Comparison of ENCODE assay signal across 18 cellular contexts in the genomic region with DNA sequence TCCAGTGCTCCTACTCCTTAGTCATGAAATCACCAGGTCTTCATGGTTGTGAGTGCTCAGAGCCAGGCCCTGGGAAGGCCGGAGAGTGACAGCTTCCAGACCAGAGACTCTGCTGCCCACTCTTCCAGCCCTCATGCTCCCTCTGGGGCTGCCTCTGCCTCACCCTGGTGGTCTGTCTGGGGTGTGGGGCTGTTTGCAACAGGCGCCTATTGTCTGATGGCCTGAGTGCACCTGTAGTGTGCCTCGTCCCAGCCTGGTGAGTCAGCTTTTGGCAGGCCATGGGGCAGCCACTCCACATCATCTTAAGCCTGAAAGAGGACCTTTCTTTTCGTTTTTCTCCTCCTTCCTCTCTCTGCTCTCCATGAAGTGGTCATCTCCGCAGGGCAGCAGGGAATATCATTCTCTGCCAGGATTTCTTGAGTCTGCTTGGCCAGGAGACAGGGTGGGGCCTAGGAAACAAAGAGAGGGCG.
DNase-seq lines count a peak whose midpoint lies in the region; ATAC-seq and TF ChIP-seq lines count a peak whose summit lies in the region.
"Had no signal": no experiment of that assay in that cellular context is flagged by ENCODE, and none has a peak within 500 bp of the region (broad histone marks: within the 10 kb centered on the region; RNA-seq: fewer than 3 reads in every experiment).

No MANE protein-coding gene starts in this region.

- no peak overlapping the region for H3K9ac ChIP-seq in neural progenitor cell
- H3K9ac ChIP-seq: KMS-11 had no signal

- POLR2A ChIA-PET in MCF 10A (lab: Yijun Ruan, JAX), result interaction anchor here (0.6 kb wide), 1 partner anchor 256 kb away, joined by 3 read pairs; no protein-coding TSS in a partner anchor

- H3K36me3 ChIP-seq in neural progenitor cell (no peaks in the 10 kb centered on the region), ovary (no peaks in the 10 kb centered on the region)

- no peak for TF ChIP-seq POLR2A in ovary (IDR thresholded peaks at IDR 0.05)

- no peak overlapping the region for H3K4me3 ChIP-seq in neural progenitor cell
- no peak overlapping the region for H3K4me3 ChIP-seq in ovary
- H3K4me3 ChIP-seq in coronary artery, result no peak overlapping the region

- no peak overlapping the region for H3K4me2 ChIP-seq in neural progenitor cell
- H3K4me2 ChIP-seq: KMS-11 had no signal

- H3K4me3 Mint-ChIP-seq in MCF 10A (ENCODE audit: unreplicated experiment), result no peak overlapping the region
- no peak overlapping the region for H3K4me3 Mint-ChIP-seq in neural progenitor cell
- H3K4me3 Mint-ChIP-seq in immature natural killer cell, result no peak overlapping the region
- H3K4me3 Mint-ChIP-seq: activated CD4-positive, alpha-beta T cell treated with anti-CD3 and anti-CD28 coated beads, Interleukin-2, amount 10 ng/mL, durations not matched to agents 7 days and 5 days; stimulated activated naive CD8-positive, alpha-beta T cell treated with anti-CD3 and anti-CD28 coated beads, Interleukin-15, Interleukin-2, amounts not matched to agents 100 ng/mL and 50 ng/mL, for 24 hours had no signal

- H3K4me1 ChIP-seq in neural progenitor cell, result peaks cover 14% of the 10 kb centered on the region
- H3K4me1 ChIP-seq in ovary (ENCODE audit: insufficient read depth), result no peaks in the 10 kb centered on the region

- DNase-seq in A172 (ENCODE audit: low spot score) (peak; percentile 64), Daoy (ENCODE audit: low read depth) (peak; percentile 35), MCF 10A (ENCODE audit: unreplicated experiment) (peak; percentile 11), neural progenitor cell (ENCODE audit: low spot score) (no peak), immature natural killer cell (no peak), ovary (no peak), coronary artery (ENCODE audit: low spot score) (no peak)
- DNase-seq: activated CD4-positive, alpha-beta T cell treated with anti-CD3 and anti-CD28 coated beads, Interleukin-2, amount 10 ng/mL, durations not matched to agents 7 days and 5 days; activated gamma-delta T cell treated with Interleukin-2 at 50 U/mL for 16 hours; NCI-H1105; NCI-H2171; NCI-H774; right cardiac atrium; stimulated activated CD4-positive, alpha-beta T cell treated with anti-CD3 and anti-CD28 coated beads, Interleukin-1b, Interleukin-23, amount 100 ng/mL, for 48 hours had no signal

- H4K20me1 ChIP-seq in neural progenitor cell (ENCODE audit: low read depth), result no peaks in the 10 kb centered on the region

- peaks cover 6% of the 10 kb centered on the region for H3F3A ChIP-seq in neural progenitor cell (ENCODE audit: low read depth)

- WGBS in ovary, 3 donors, result 75 to 87% (median 83%) methylated on average over 6 of the region's 6 CpGs

- H3K36me3 Mint-ChIP-seq in MCF 10A (ENCODE audit: insufficient read depth, unreplicated experiment), result no peaks in the 10 kb centered on the region
- no peaks in the 10 kb centered on the region for H3K36me3 Mint-ChIP-seq in neural progenitor cell
- peaks cover 3 to 8% (median 4%) of the 10 kb centered on the region in 3 donors for H3K36me3 Mint-ChIP-seq in immature natural killer cell

- H3K79me2 ChIP-seq in neural progenitor cell (ENCODE audit: low read depth), result no peaks in the 10 kb centered on the region

- no peak for TF ChIP-seq EP300 in ovary (IDR thresholded peaks at IDR 0.05)

- intact Hi-C loops in MCF 10A (cut with micrococcal nuclease), result no loop called here
- intact Hi-C loops in ovary (cut with DNase I), result no loop called here

- H3K4me1 Mint-ChIP-seq in MCF 10A (ENCODE audit: insufficient read depth, unreplicated experiment), result no peaks in the 10 kb centered on the region
- peaks cover 15% of the 10 kb centered on the region for H3K4me1 Mint-ChIP-seq in neural progenitor cell
- no peaks in the 10 kb centered on the region for H3K4me1 Mint-ChIP-seq in immature natural killer cell
- H3K4me1 Mint-ChIP-seq: activated CD4-positive, alpha-beta T cell treated with anti-CD3 and anti-CD28 coated beads, Interleukin-2, amount 10 ng/mL, durations not matched to agents 7 days and 5 days had no signal

- H2AFZ ChIP-seq in neural progenitor cell (replicated peaks), result no peak overlapping the region

- no peak for ATAC-seq in GM18520 (IDR thresholded peaks at IDR 0.05; ENCODE audit: unreplicated experiment)
- ATAC-seq: right cardiac atrium, SK-N-SH treated with all-trans-retinoic acid at 6 μM for 48 hours had no signal

- H3K27me3 ChIP-seq in neural progenitor cell (no peaks in the 10 kb centered on the region), ovary (no peaks in the 10 kb centered on the region)

- H3K27me3 Mint-ChIP-seq in MCF 10A (ENCODE audit: insufficient read depth, unreplicated experiment) (no peaks in the 10 kb centered on the region), neural progenitor cell (ENCODE audit: insufficient read depth, low read depth) (peaks cover 10% of the 10 kb centered on the region), immature natural killer cell (ENCODE audit: low read depth in 3 of 3) (peaks cover 1 to 7% (median 2%) of the 10 kb centered on the region in 3 donors)
- H3K27me3 Mint-ChIP-seq: activated CD4-positive, alpha-beta T cell treated with anti-CD3 and anti-CD28 coated beads, Interleukin-2, amount 10 ng/mL, durations not matched to agents 7 days and 5 days; stimulated activated naive CD8-positive, alpha-beta T cell treated with anti-CD3 and anti-CD28 coated beads, Interleukin-15, Interleukin-2, amounts not matched to agents 100 ng/mL and 50 ng/mL, for 24 hours had no signal

- no peak for TF ChIP-seq CTCF in MCF 10A (IDR thresholded peaks at IDR 0.05; ENCODE audit: unreplicated experiment)
- no peak for TF ChIP-seq CTCF in neural progenitor cell (IDR thresholded peaks at IDR 0.05)
- no peak for TF ChIP-seq CTCF in ovary (IDR thresholded peaks at IDR 0.05)
- TF ChIP-seq CTCF in coronary artery (IDR thresholded peaks at IDR 0.05), result no peak

- CTCF ChIA-PET in MCF 10A (lab: Yijun Ruan, JAX), result no interaction called here

- no peak overlapping the region for H3K27ac ChIP-seq in neural progenitor cell
- H3K27ac ChIP-seq in ovary, result no peak overlapping the region
- no peak overlapping the region for H3K27ac ChIP-seq in coronary artery
- H3K27ac ChIP-seq: KMS-11 had no signal

- no peak overlapping the region for H3K27ac Mint-ChIP-seq in MCF 10A (ENCODE audit: low read depth, unreplicated experiment)
- peak overlapping the region; percentile 43 for H3K27ac Mint-ChIP-seq in neural progenitor cell
- H3K27ac Mint-ChIP-seq in immature natural killer cell, result no peak overlapping the region
- H3K27ac Mint-ChIP-seq: activated CD4-positive, alpha-beta T cell treated with anti-CD3 and anti-CD28 coated beads, Interleukin-2, amount 10 ng/mL, durations not matched to agents 7 days and 5 days; stimulated activated naive CD8-positive, alpha-beta T cell treated with anti-CD3 and anti-CD28 coated beads, Interleukin-15, Interleukin-2, amounts not matched to agents 100 ng/mL and 50 ng/mL, for 24 hours had no signal

- no peaks in the 10 kb centered on the region for H3K9me3 Mint-ChIP-seq in MCF 10A (ENCODE audit: unreplicated experiment)
- H3K9me3 Mint-ChIP-seq in neural progenitor cell, result peaks cover 19% of the 10 kb centered on the region
- H3K9me3 Mint-ChIP-seq in immature natural killer cell, result peaks cover 11 to 23% (median 18%) of the 10 kb centered on the region in 6 donors

- no peaks in the 10 kb centered on the region for H3K9me3 ChIP-seq in neural progenitor cell (ENCODE audit: low read depth)
- no peaks in the 10 kb centered on the region for H3K9me3 ChIP-seq in ovary

- no TSS peak for BruUV-seq in MCF 10A (replicated peaks; lab: Mats Ljungman, UMichigan)

Comparison
In these comparisons a context has a peak if more than half of its experiments do, and no peak if none do; other contexts are left out.
1. DNase-seq: peak in A172 (single experiment), Daoy (single experiment) and MCF 10A (single experiment); none in neural progenitor cell (single experiment), immature natural killer cell (0 of 3), ovary (0 of 5) and coronary artery (single experiment).